ENCODE assay signal across 9 cellular contexts in genomic region chr3:42961633-42962032, GRCh38. TPM values are rescaled to one million over a fixed set of nuclear protein-coding genes. Genes with fewer than 3 reads are reported as not detected.
A peak's percentile ranks its signal among the peaks of the same experiment; 100 is the strongest.
DNase-seq lines count a peak whose midpoint lies in the region; ATAC-seq and TF ChIP-seq lines count a peak whose summit lies in the region.
"Had no signal": no experiment of that assay in that cellular context is flagged by ENCODE, and none has a peak within 500 bp of the region (broad histone marks: within the 10 kb centered on the region; RNA-seq: fewer than 3 reads in every experiment).

No MANE protein-coding gene starts in this region.

- no peaks in the 10 kb centered on the region for H3K27me3 ChIP-seq in endodermal cell (ENCODE audit: control insufficient read depth, insufficient read depth, low read length, poor library complexity, severe bottlenecking)
- H3K27me3 ChIP-seq: BLaER1 had no signal

- ATAC-seq in GM21390 (IDR thresholded peaks at IDR 0.05; ENCODE audit: unreplicated experiment) = no peak

- no peaks in the 10 kb centered on the region for H3K9me3 ChIP-seq in endodermal cell (ENCODE audit: control insufficient read depth, low read length)
- H3K9me3 ChIP-seq: BLaER1 had no signal

- H3K4me3 Mint-ChIP-seq in endodermal cell = no peak overlapping the region

- in situ Hi-C loops in SK-MEL-5 (cut with HindIII; ENCODE audit: low pct_unique_long_range_greater_than_20kb, low sequenced_read_pairs) = loop anchor here (10.0 kb wide), 1 partner anchor 543 kb away; no protein-coding TSS in a partner anchor

- no peaks in the 10 kb centered on the region for H3K4me1 Mint-ChIP-seq in endodermal cell

- H3K27me3 Mint-ChIP-seq in endodermal cell (ENCODE audit: insufficient read depth) = peaks cover 16% of the 10 kb centered on the region

- no peaks in the 10 kb centered on the region for H3K36me3 Mint-ChIP-seq in endodermal cell (ENCODE audit: low read depth)

- H3K9ac ChIP-seq in endodermal cell (ENCODE audit: extremely low read depth, low read length, poor library complexity, severe bottlenecking) = no peak overlapping the region
- H3K9ac ChIP-seq: BLaER1 had no signal

- no peaks in the 10 kb centered on the region for H3K4me1 ChIP-seq in endodermal cell (ENCODE audit: control insufficient read depth, insufficient read depth, low read length)
- H3K4me1 ChIP-seq: BLaER1 had no signal

- no peak overlapping the region for H3K4me3 ChIP-seq in Jurkat, Clone E6-1 (ENCODE audit: low read length)
- no peak overlapping the region for H3K4me3 ChIP-seq in endodermal cell (ENCODE audit: low read length)
- H3K4me3 ChIP-seq: BLaER1 had no signal

- WGBS in endodermal cell (ENCODE audit: insufficient coverage in 1 of 2, insufficient read length in 1 of 2), 2 experiments = 0 to 6% methylated on average over 4 of the region's 4 CpGs

- H3K36me3 ChIP-seq in endodermal cell (ENCODE audit: control insufficient read depth, insufficient read depth, low read length) = no peaks in the 10 kb centered on the region
- H3K36me3 ChIP-seq: BLaER1 had no signal

- H3K9me3 Mint-ChIP-seq in endodermal cell = no peaks in the 10 kb centered on the region

- TF ChIP-seq CTCF in endodermal cell (conservative IDR thresholded peaks at IDR 0.05) = peak; percentile 80

- DNase-seq in NCI-H1092 treated with DMSO at 0.1 percent for 48 hours (lab: John Stamatoyannopoulos, UW) (peak; percentile 23), NCI-H1092 (lab: John Stamatoyannopoulos, UW) (no peak), SK-MEL-5 (ENCODE audit: low read depth, low spot score) (peak; percentile 69), endodermal cell (peak; percentile 74), medulla oblongata (ENCODE audit: extremely low spot score) (peak; percentile 80), KG1 (lab: John Stamatoyannopoulos, UW) (no peak)
- peak; percentile 56 for DNase-seq in Jurkat, Clone E6-1 (ENCODE audit: low read depth, low spot score)

- H3K27ac ChIP-seq in endodermal cell (ENCODE audit: low read depth, low read length) = no peak overlapping the region
- H3K27ac ChIP-seq: BLaER1 had no signal

- H3K27ac Mint-ChIP-seq in endodermal cell = no peak overlapping the region

RNA-seq across cellular contexts. Expression of gene GASK1A, which starts 17.5 kb away (rescaled TPM):
- 1.7 TPM for polyA plus RNA-seq in Jurkat, Clone E6-1 (2012; ENCODE audit: insufficient read depth, insufficient read length)
- 0.11 TPM in 1 of 2 replicates, not detected in the other for total RNA-seq in SK-MEL-5 (2014; rRNA removed; shearing (Covaris generic))
- not detected in 2 replicates for polyA plus RNA-seq in SK-MEL-5 (2015; cell fraction: cytosol; rRNA removed)
- polyA plus RNA-seq in SK-MEL-5 (2015; cell fraction: nucleus; rRNA removed) = 0.15 and 0.24 TPM in 2 replicates
- 1 to 10 TPM; 4.0 to 5.3 TPM for total RNA-seq in endodermal cell
- 2.7 TPM for polyA plus RNA-seq in endodermal cell (2013, experiment 1 of 2)
- 2.0 TPM for polyA plus RNA-seq in endodermal cell (2013, experiment 2 of 2)

RNA-seq across cellular contexts. Expression of gene ZNF662, which starts 55.7 kb away (rescaled TPM):
- polyA plus RNA-seq in Jurkat, Clone E6-1 (2012; ENCODE audit: insufficient read depth, insufficient read length) = not detected
- total RNA-seq in SK-MEL-5 (2014; rRNA removed; shearing (Covaris generic)) = 0.13 TPM in 1 of 2 replicates, not detected in the other
- polyA plus RNA-seq in SK-MEL-5 (2015; cell fraction: cytosol; rRNA removed) = 0.01 and 0.04 TPM in 2 replicates
- 0.16 TPM in 1 of 2 replicates, not detected in the other for polyA plus RNA-seq in SK-MEL-5 (2015; cell fraction: nucleus; rRNA removed)
- 1 to 10 TPM in 1 of 2 donors, not detected in 1; 1.8 TPM for total RNA-seq in endodermal cell
- not detected for polyA plus RNA-seq in endodermal cell (2013, experiment 1 of 2)
- 0.08 TPM for polyA plus RNA-seq in endodermal cell (2013, experiment 2 of 2)

Comparison
In these comparisons a context has a peak if more than half of its experiments do, and no peak if none do; other contexts are left out.
1. DNase-seq: peak in NCI-H1092 treated with DMSO at 0.1 percent for 48 hours (single experiment), Jurkat, Clone E6-1 (single experiment), SK-MEL-5 (single experiment), endodermal cell (single experiment) and medulla oblongata (single experiment); none in NCI-H1092 (single experiment) and KG1 (single experiment).